ENCODE assay signal across 13 cellular contexts in the genomic region with DNA sequence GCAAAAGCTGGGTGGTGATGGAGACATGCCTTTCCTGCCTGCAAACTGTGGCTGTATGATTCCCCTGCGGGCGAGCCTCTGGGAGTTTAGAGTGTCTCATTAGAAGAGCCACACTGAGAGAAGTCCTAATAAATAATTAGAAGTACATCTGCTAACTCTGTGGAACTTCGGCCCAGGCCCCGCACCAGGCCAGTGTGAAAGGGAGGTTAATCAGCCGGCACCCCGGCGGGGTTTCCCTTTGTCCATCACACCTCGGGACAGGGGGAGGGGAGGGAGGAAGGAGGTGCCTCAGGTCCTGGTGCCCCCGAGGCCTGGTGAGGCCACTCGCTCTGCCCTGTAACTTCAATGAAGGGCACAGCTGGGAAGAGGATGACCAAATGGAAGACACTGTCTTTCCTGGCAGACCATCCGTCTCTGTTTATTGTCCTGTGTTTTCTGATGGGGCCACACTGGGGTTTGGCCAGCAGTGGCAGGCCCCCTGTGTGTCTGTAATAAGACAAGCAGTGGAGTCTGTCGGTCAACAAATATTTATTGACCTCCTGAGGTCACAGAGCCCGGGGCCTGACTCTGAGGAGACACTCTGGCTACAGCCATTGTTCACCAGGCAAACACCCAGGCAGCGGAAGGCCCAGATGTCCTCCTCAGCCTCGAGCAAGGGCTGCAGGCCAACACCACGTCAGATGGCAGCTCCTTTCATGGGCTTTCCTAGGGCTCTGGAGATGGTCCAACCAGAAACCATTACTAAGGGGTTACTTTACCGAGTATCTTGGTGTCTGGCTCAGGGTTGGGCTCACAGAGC.
DNase-seq lines count a peak whose midpoint lies in the region; ATAC-seq and TF ChIP-seq lines count a peak whose summit lies in the region.
"Had no signal": no experiment of that assay in that cellular context is flagged by ENCODE, and none has a peak within 500 bp of the region (broad histone marks: within the 10 kb centered on the region; RNA-seq: fewer than 3 reads in every experiment).

No MANE protein-coding gene starts in this region.

- TF ChIP-seq POLR2A in stomach (IDR thresholded peaks at IDR 0.05), result no peak

- peaks cover 0 to 28% (median 2%) of the 10 kb centered on the region in 4 donors for H3K4me1 ChIP-seq in stomach
- H3K4me1 ChIP-seq in upper lobe of right lung, result no peaks in the 10 kb centered on the region

- TF ChIP-seq EP300 in stomach (IDR thresholded peaks at IDR 0.05), result peak; percentile 11

- H3K27ac ChIP-seq in stomach (peak overlapping the region in 3 of 5 donors; percentile 23 to 81 (median 62)), upper lobe of right lung (no peak overlapping the region)
- H3K27ac ChIP-seq: epithelial cell of prostate had no signal

- WGBS in stomach, 5 donors, result 74 to 81% (median 77%) methylated on average over 14 to 17 of the region's 17 CpGs

- H3K27me3 ChIP-seq in stomach (no peaks in the 10 kb centered on the region), upper lobe of right lung (no peaks in the 10 kb centered on the region)

- intact Hi-C loops in stomach (cut with DNase I; ENCODE audit: low total_unique reads) (no loop called here), upper lobe of right lung (cut with DNase I) (no loop called here)

- TF ChIP-seq CTCF in stomach (IDR thresholded peaks at IDR 0.05) (no peak), upper lobe of right lung (IDR thresholded peaks at IDR 0.05) (no peak)

- H3K9me3 ChIP-seq in stomach (no peaks in the 10 kb centered on the region), upper lobe of right lung (no peaks in the 10 kb centered on the region)

- DNase-seq in NCI-H1092 (lab: John Stamatoyannopoulos, UW) (peak; percentile 83), amygdala (lab: John Stamatoyannopoulos, UW) (peak in 55 of 56 donors; percentile 30 to 97 (median 85)), hypothalamus (lab: John Stamatoyannopoulos, UW) (peak in 48 of 51 donors; percentile 20 to 96 (median 80)), stomach (no peak), upper lobe of right lung (no peak), ureter (ENCODE audit: low spot score) (no peak), DMS79 treated with DMSO at 0.1 percent for 48 hours (lab: John Stamatoyannopoulos, UW) (no peak), activated T-cell treated with anti-CD3 and anti-CD28 coated beads for 4 hours (no peak)
- DNase-seq: CD4-positive, alpha-beta memory T cell; HFFc6; stimulated activated CD4-positive, alpha-beta T cell treated with anti-CD3 and anti-CD28 coated beads, Interleukin-4, amount 100 ng/mL, for 24 hours; stimulated activated naive CD4-positive, alpha-beta T cell treated with Interleukin-2 at 50 U/mL for 16 hours had no signal

- H3K4me3 ChIP-seq in stomach (no peak overlapping the region), upper lobe of right lung (no peak overlapping the region)

- no peak for ATAC-seq in upper lobe of right lung

- H3K36me3 ChIP-seq in stomach (no peaks in the 10 kb centered on the region), upper lobe of right lung (no peaks in the 10 kb centered on the region)

Comparison
In these comparisons a context has a peak if more than half of its experiments do, and no peak if none do; other contexts are left out.
1. DNase-seq: peak in NCI-H1092 (single experiment), amygdala (55 of 56) and hypothalamus (48 of 51); none in stomach (single experiment), upper lobe of right lung (single experiment), ureter (single experiment), DMS79 treated with DMSO at 0.1 percent for 48 hours (single experiment) and activated T-cell treated with anti-CD3 and anti-CD28 coated beads for 4 hours (single experiment).